Comparison of ENCODE assay signal across 12 cellular contexts in the genomic region with DNA sequence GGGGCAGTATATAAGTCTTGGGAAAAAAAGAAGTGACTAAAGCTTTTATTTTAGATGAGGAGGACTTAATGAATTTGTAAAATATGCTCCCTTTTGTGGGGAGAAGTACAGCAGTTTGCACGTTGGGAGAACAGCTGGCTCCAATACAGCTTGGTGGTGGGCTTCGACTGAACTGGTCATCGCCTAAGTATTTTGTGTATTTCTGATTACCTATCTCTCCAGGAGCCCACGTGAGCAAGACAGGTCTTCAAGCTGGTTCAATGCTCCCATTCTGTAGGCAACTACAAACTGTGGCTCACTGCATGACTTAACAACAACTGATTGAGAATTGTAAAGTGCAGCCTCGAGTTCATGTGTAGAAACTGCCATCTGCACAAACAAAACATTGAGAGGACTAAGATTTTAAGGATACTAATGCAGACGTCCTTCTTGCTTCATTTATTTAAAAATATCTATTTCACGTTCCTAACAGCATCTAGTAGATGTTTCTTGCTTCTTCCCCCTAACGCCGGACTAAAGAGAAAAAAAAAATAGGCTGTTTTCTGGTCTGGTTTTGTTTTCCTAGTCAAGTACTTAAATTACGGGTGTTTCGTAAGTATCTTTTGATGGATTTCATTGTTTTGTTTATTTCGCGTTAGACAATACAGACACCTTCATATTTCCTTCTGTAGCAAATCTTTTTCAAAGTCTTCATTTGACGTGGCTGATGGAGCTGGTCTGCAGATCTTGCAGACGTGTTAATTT. TPM values are rescaled to one million over a fixed set of nuclear protein-coding genes. Genes with fewer than 3 reads are reported as not detected.
DNase-seq lines count a peak whose midpoint lies in the region; ATAC-seq, FAIRE-seq and TF ChIP-seq lines count a peak whose summit lies in the region.
"Had no signal": no experiment of that assay in that cellular context is flagged by ENCODE, and none has a peak within 500 bp of the region (broad histone marks: within the 10 kb centered on the region; RNA-seq: fewer than 3 reads in every experiment).

No MANE protein-coding gene starts in this region.

- TF ChIP-seq EP300 in GM12878 (IDR thresholded peaks at IDR 0.05; ENCODE audit: borderline replicate concordance in 1 of 2, control insufficient read depth in 1 of 2, low read depth in 2 of 2, low read length in 2 of 2), result no peak
- no peak for TF ChIP-seq EP300 in upper lobe of left lung (IDR thresholded peaks at IDR 0.05)

- H3K4me1 ChIP-seq in GM12878 (ENCODE audit: control insufficient read depth, insufficient read depth, low read length), result peaks cover 11% of the 10 kb centered on the region
- peaks cover 20 to 31% (median 24%) of the 10 kb centered on the region in 4 donors for H3K4me1 ChIP-seq in upper lobe of left lung

- H3K27me3 ChIP-seq in GM12878 (replicated peaks in 1 of 2; ENCODE audit: control insufficient read depth in 2 of 2, insufficient read depth in 2 of 2, low read length in 1 of 2) (peaks cover 19 to 33% of the 10 kb centered on the region in 2 experiments), upper lobe of left lung (peaks cover 0 to 42% (median 20%) of the 10 kb centered on the region in 4 donors)

- H3K79me2 ChIP-seq in GM12878 (ENCODE audit: control insufficient read depth, insufficient read depth, low read length), result no peaks in the 10 kb centered on the region

- no peak for TF ChIP-seq RAD21 in GM12878 (IDR thresholded peaks at IDR 0.05; ENCODE audit: insufficient read depth, low read depth, low read length)

- CTCF ChIA-PET in activated naive CD4-positive, alpha-beta T cell treated with anti-CD3 and anti-CD28 coated beads, Interleukin-2, amount 10 ng/mL, durations not matched to agents 7 days and 5 days (lab: Charles Lee), result no interaction called here
- CTCF ChIA-PET in GM12878 (lab: Yijun Ruan, JAX), result interaction anchor here (0.5 to 1.0 kb wide), 2 partner anchors 12 to 231 kb away, joined by 3 read pairs; no protein-coding TSS in a partner anchor

- no peak for DNase-seq in activated naive CD4-positive, alpha-beta T cell treated with anti-CD3 and anti-CD28 coated beads, Interleukin-2, amount 10 ng/mL, durations not matched to agents 7 days and 5 days
- no peak for DNase-seq in activated naive CD4-positive, alpha-beta T cell treated with anti-CD3 and anti-CD28 coated beads, Interleukin-2, amount 50 U/mL, for 16 hours
- DNase-seq in GM12878 (ENCODE audit: low read depth, low spot score), result no peak
- DNase-seq in memory B cell (ENCODE audit: low spot score in 2 of 2), result no peak
- peak; percentile 31 for DNase-seq in superior temporal gyrus (ENCODE audit: extremely low spot score)
- no peak for DNase-seq in cortex of kidney (lab: John Stamatoyannopoulos, UW)
- no peak for DNase-seq in upper lobe of left lung
- DNase-seq: effector CD8-positive, alpha-beta T cell; heart left ventricle; NCI-H2171 treated with DMSO at 0.1 percent for 48 hours had no signal

- peak overlapping the region; percentile 66; the same call in 1 of the 2 replicates for H3K4me2 ChIP-seq in GM12878 (ENCODE audit: control insufficient read depth, insufficient read depth)

- peak; percentile 57 for FAIRE-seq in GM12878 (lab: Jason Lieb, UNC)

- ATAC-seq in GM12878 (no peak), memory B cell (ENCODE audit: low read depth) (no peak), HG02981 (IDR thresholded peaks at IDR 0.05; ENCODE audit: unreplicated experiment) (no peak), upper lobe of left lung (ENCODE audit: low FRiP score in 2 of 2) (no peak)
- ATAC-seq: heart left ventricle had no signal

- WGBS in GM12878 (ENCODE audit: insufficient coverage, insufficient replicate concordance, low lambda C conversion rate, missing lambda C conversion rate), result 9% methylated on average over 15 of the region's 15 CpGs
- WGBS in upper lobe of left lung, 2 donors, result 18 to 24% methylated on average over 15 of the region's 15 CpGs

- H3K9me3 Mint-ChIP-seq in activated naive CD4-positive, alpha-beta T cell treated with anti-CD3 and anti-CD28 coated beads, Interleukin-2, amount 10 ng/mL, durations not matched to agents 7 days and 5 days, result no peaks in the 10 kb centered on the region
- H3K9me3 Mint-ChIP-seq in memory B cell, result no peaks in the 10 kb centered on the region

- H3K4me1 Mint-ChIP-seq in activated naive CD4-positive, alpha-beta T cell treated with anti-CD3 and anti-CD28 coated beads, Interleukin-2, amount 10 ng/mL, durations not matched to agents 7 days and 5 days, result peaks cover 12% of the 10 kb centered on the region
- H3K4me1 Mint-ChIP-seq in memory B cell, result peaks cover 20% of the 10 kb centered on the region

- intact Hi-C loops in GM12878 (cut with micrococcal nuclease; ENCODE audit: unreplicated experiment), result no loop called here

- POLR2A ChIA-PET in GM12878 (lab: Charles Lee), result no interaction called here

- H3K27ac Mint-ChIP-seq in activated naive CD4-positive, alpha-beta T cell treated with anti-CD3 and anti-CD28 coated beads, Interleukin-2, amount 10 ng/mL, durations not matched to agents 7 days and 5 days, result peak overlapping the region; percentile 2
- H3K27ac Mint-ChIP-seq in memory B cell, result peak overlapping the region; percentile 9

- H3K27ac ChIP-seq in GM12878 (ENCODE audit: control insufficient read depth, insufficient read depth), result no peak overlapping the region
- H3K27ac ChIP-seq in upper lobe of left lung, result no peak overlapping the region

- no TSS peak for BruUV-seq in GM12878 (replicated peaks; lab: Mats Ljungman, UMichigan)

- RAD21 ChIA-PET in GM12878 (lab: Charles Lee; ENCODE audit: unreplicated experiment), result no interaction called here

- peaks cover 77% of the 10 kb centered on the region for H3K27me3 Mint-ChIP-seq in activated naive CD4-positive, alpha-beta T cell treated with anti-CD3 and anti-CD28 coated beads, Interleukin-2, amount 10 ng/mL, durations not matched to agents 7 days and 5 days
- H3K27me3 Mint-ChIP-seq in memory B cell, result peaks cover 18% of the 10 kb centered on the region

- TF ChIP-seq POLR2A in GM12878 (IDR thresholded peaks at IDR 0.05; ENCODE audit: low read depth, low read length) (no peak), upper lobe of left lung (IDR thresholded peaks at IDR 0.05) (no peak)

- H3K4me3 Mint-ChIP-seq in activated naive CD4-positive, alpha-beta T cell treated with anti-CD3 and anti-CD28 coated beads, Interleukin-2, amount 10 ng/mL, durations not matched to agents 7 days and 5 days, result no peak overlapping the region
- peak overlapping the region; percentile 46 for H3K4me3 Mint-ChIP-seq in memory B cell

- H4K20me1 ChIP-seq in GM12878 (ENCODE audit: control insufficient read depth, insufficient read depth), result no peaks in the 10 kb centered on the region

- no peak for TF ChIP-seq CTCF in GM12878 (IDR thresholded peaks at IDR 0.05 in 2 of 3, conservative IDR thresholded peaks at IDR 0.05 in 1 of 3; ENCODE audit: control insufficient read depth in 2 of 3, extremely low read depth in 1 of 3, insufficient read depth in 1 of 3, low read depth in 3 of 3, low read length in 3 of 3)
- no peak for TF ChIP-seq CTCF in upper lobe of left lung (IDR thresholded peaks at IDR 0.05)

- H3K4me3 ChIP-seq in GM12878 (peak overlapping the region; percentile 20; the same call in 1 of the 2 replicates), upper lobe of left lung (no peak overlapping the region)
- H3K4me3 ChIP-seq: lung had no signal

- no peaks in the 10 kb centered on the region for H3K36me3 Mint-ChIP-seq in activated naive CD4-positive, alpha-beta T cell treated with anti-CD3 and anti-CD28 coated beads, Interleukin-2, amount 10 ng/mL, durations not matched to agents 7 days and 5 days
- H3K36me3 Mint-ChIP-seq in memory B cell, result no peaks in the 10 kb centered on the region

- no peak overlapping the region for H3K9ac ChIP-seq in GM12878 (ENCODE audit: control insufficient read depth, insufficient read depth, low read length)

- SMC1A ChIA-PET in GM12878 (lab: Charles Lee; ENCODE audit: uncharacterized antibody, unreplicated experiment), result interaction anchor here (0.7 kb wide), 1 partner anchor 1074 kb away, joined by 4 read pairs; no protein-coding TSS in a partner anchor

- H3K9me3 ChIP-seq in GM12878 (replicated peaks; ENCODE audit: control insufficient read depth, insufficient read depth, low read length) (no peaks in the 10 kb centered on the region; the same call in 2 of the 3 replicates), upper lobe of left lung (no peaks in the 10 kb centered on the region)
- H3K9me3 ChIP-seq: heart left ventricle had no signal

- no peak overlapping the region for H2AFZ ChIP-seq in GM12878 (ENCODE audit: control insufficient read depth, low read depth, low read length)

- H3K36me3 ChIP-seq in GM12878 (ENCODE audit: control insufficient read depth in 2 of 2, insufficient read depth in 2 of 2, low read length in 1 of 2) (no peaks in the 10 kb centered on the region), upper lobe of left lung (no peaks in the 10 kb centered on the region)
- H3K36me3 ChIP-seq: heart left ventricle had no signal

- in situ Hi-C loops in GM12878 (cut with MboI), result no loop called here

TF ChIP-seq in GM12878, 131 proteins besides CTCF, POLR2A, EP300 and RAD21:
- TF ChIP-seq SMAD1 (IDR thresholded peaks at IDR 0.05; ENCODE audit: low read depth, partially characterized antibody) (no peak), JUNB (IDR thresholded peaks at IDR 0.05) (0 out of 2 replicates have a peak, but pooled peaks have one; percentile 5)

RNA-seq across cellular contexts. Expression of a gene that starts 1.4 kb away (rescaled TPM):
- total RNA-seq in GM12878 (2013; cell fraction: nucleolus; rRNA removed), result not detected in 2 replicates
- total RNA-seq in GM12878 (2014; rRNA removed) (not detected in 2 replicates), GM12878 (2014; rRNA removed; fragmentation: Illumina TruSeq; extraction: Trizol) (not detected in 2 replicates), GM12878 (2021) (0.36 and 0.53 TPM in 2 replicates), upper lobe of left lung (1 to 10 TPM in 2 of 6 donors, under 1 TPM in 2, not detected in 2; under 0.01 to 3.9 (median 0.97) TPM)
- polyA plus RNA-seq in GM12878 (2011; ENCODE audit: low read depth), result not detected
- polyA plus RNA-seq in GM12878 (2011; rRNA removed) (not detected in 2 replicates), GM12878 (2014; fragmentation: Illumina TruSeq; extraction: Trizol) (not detected in 2 replicates), GM12878 (2014; fragmentation: Nextera tagmentation; extraction: Ambion mirVana) (not detected), GM12878 (2014; rRNA removed) (not detected in 2 replicates), GM12878 (2016; fragmentation: Nextera tagmentation; extraction: Ambion mirVana) (under 1 TPM; 0.08 TPM)
- polyA plus RNA-seq in GM12878 (2011; cell fraction: cytosol; rRNA removed), result not detected in 2 replicates
- polyA plus RNA-seq in GM12878 (2011; cell fraction: nucleus; rRNA removed), result not detected in 2 replicates
- polyA plus RNA-seq in GM12878 (2012), result not detected in 2 replicates
- not detected in 2 replicates for polyA minus RNA-seq in GM12878 (2011; rRNA and poly(A)+ RNA removed)
- polyA minus RNA-seq in GM12878 (2011; cell fraction: cytosol; rRNA and poly(A)+ RNA removed), result not detected in 2 replicates
- polyA minus RNA-seq in GM12878 (2011; cell fraction: nucleus; rRNA and poly(A)+ RNA removed), result not detected in 2 replicates
